Comparison of ENCODE assay signal across 22 cellular contexts in the genomic region with DNA sequence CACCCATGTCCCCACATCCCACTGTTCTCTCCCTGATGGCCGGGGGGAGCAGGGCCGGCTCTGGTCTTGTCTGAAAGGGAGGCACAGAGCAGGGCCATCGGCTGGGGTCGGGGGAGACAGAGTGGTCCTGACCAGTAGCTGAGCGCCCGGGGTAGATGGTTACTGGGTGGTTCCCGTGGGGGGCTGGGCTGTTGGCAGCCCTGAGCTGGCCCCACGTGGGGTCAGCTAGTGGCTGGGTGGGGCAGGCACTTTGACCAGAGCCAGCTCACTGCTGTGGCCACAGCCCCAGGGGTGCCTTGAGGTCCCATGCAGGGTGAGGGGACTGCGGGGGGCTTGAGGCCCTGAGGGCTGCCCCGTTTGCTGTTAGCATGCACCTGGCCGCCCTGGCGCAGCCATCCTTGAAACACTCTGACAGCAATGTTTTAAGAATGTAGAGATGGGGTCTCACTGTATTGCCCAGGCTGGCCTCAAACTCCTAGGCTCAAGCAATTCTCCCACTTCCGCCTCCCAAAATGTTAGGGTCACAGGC. TPM values are rescaled to one million over a fixed set of nuclear protein-coding genes. Genes with fewer than 3 reads are reported as not detected.
DNase-seq lines count a peak whose midpoint lies in the region; ATAC-seq and TF ChIP-seq lines count a peak whose summit lies in the region.
"Had no signal": no experiment of that assay in that cellular context is flagged by ENCODE, and none has a peak within 500 bp of the region (broad histone marks: within the 10 kb centered on the region; RNA-seq: fewer than 3 reads in every experiment).

No MANE protein-coding gene starts in this region.

- no peaks in the 10 kb centered on the region for H3K36me3 Mint-ChIP-seq in activated B cell treated with CpG ODN at 0.5 μM for 24 hours (ENCODE audit: low read depth)
- H3K36me3 Mint-ChIP-seq in CD14-positive monocyte: no peaks in the 10 kb centered on the region
- no peaks in the 10 kb centered on the region for H3K36me3 Mint-ChIP-seq in activated T-cell treated with anti-CD3 and anti-CD28 coated beads, Interleukin-2, amount 50 U/mL, for 72 hours (ENCODE audit: insufficient read depth in 2 of 2)
- H3K36me3 Mint-ChIP-seq: immature natural killer cell had no signal

- TF ChIP-seq CTCF in activated B cell treated with CpG ODN at 0.5 μM for 24 hours (IDR thresholded peaks at IDR 0.05): no peak
- TF ChIP-seq CTCF in CD14-positive monocyte (IDR thresholded peaks at IDR 0.05): no peak

- intact Hi-C loops in Right ventricle myocardium inferior (cut with DNase I): no loop called here
- intact Hi-C loops in left cardiac atrium (cut with DNase I): no loop called here
- intact Hi-C loops in activated B cell treated with CpG ODN at 0.5 μM for 24 hours (cut with micrococcal nuclease): no loop called here
- intact Hi-C loops in CD14-positive monocyte (cut with micrococcal nuclease): no loop called here

- no peaks in the 10 kb centered on the region for H3K9me3 ChIP-seq in mucosa of rectum (ENCODE audit: control insufficient read depth in 2 of 2, low read length in 2 of 2)
- H3K9me3 ChIP-seq: heart left ventricle, pancreas, stomach, vagina had no signal

- peak overlapping the region; percentile 28 to 47 for H3K4me3 ChIP-seq in mucosa of rectum (ENCODE audit: low read length in 2 of 2)
- H3K4me3 ChIP-seq: heart left ventricle, pancreas, stomach, vagina had no signal

- no peak overlapping the region for H3K27ac Mint-ChIP-seq in activated B cell treated with CpG ODN at 0.5 μM for 24 hours
- no peak overlapping the region for H3K27ac Mint-ChIP-seq in CD14-positive monocyte
- no peak overlapping the region for H3K27ac Mint-ChIP-seq in activated T-cell treated with anti-CD3 and anti-CD28 coated beads, Interleukin-2, amount 50 U/mL, for 72 hours
- H3K27ac Mint-ChIP-seq: immature natural killer cell had no signal

- CTCF ChIA-PET in activated B cell treated with CpG ODN at 0.5 μM for 24 hours (lab: Charles Lee): no interaction called here

- peak overlapping the region; percentile 26 to 52 for H3K9ac ChIP-seq in mucosa of rectum (ENCODE audit: low read depth in 1 of 2, low read length in 2 of 2)

- peaks cover 40 to 61% of the 10 kb centered on the region in 2 donors for H3K4me1 ChIP-seq in mucosa of rectum (ENCODE audit: control insufficient read depth in 2 of 2, insufficient read depth in 2 of 2, low read length in 2 of 2)
- H3K4me1 ChIP-seq: pancreas, stomach, vagina had no signal

- peak overlapping the region; percentile 87 to 91 for H3K27ac ChIP-seq in mucosa of rectum (ENCODE audit: low read depth in 2 of 2, low read length in 2 of 2)
- H3K27ac ChIP-seq: heart left ventricle, pancreas, stomach, vagina had no signal

- POLR2A ChIA-PET in activated B cell treated with CpG ODN at 0.5 μM for 24 hours (lab: Charles Lee): no interaction called here

- peak; percentile 66 for DNase-seq in Right ventricle myocardium inferior (ENCODE audit: missing footprints)
- DNase-seq in left cardiac atrium: no peak
- DNase-seq in activated B cell treated with CpG ODN at 0.5 μM for 24 hours: peak; percentile 12
- DNase-seq in stimulated activated CD4-positive, alpha-beta T cell treated with anti-CD3 and anti-CD28 coated beads, Interleukin-2, amount 100 ng/mL, for 24 hours: no peak
- no peak for DNase-seq in epidermal melanocyte (ENCODE audit: insufficient read length, low spot score)
- DNase-seq in CD14-positive monocyte (ENCODE audit: low spot score): no peak
- no peak for DNase-seq in activated T-cell treated with anti-CD3 and anti-CD28 coated beads, Interleukin-2, amount 50 U/mL, for 72 hours
- DNase-seq: activated CD4-positive, alpha-beta T cell treated with anti-CD3 and anti-CD28 coated beads for 4 hours; activated naive CD4-positive, alpha-beta T cell treated with anti-CD3 and anti-CD28 coated beads, Interleukin-2, amount 50 U/mL, for 16 hours; immature natural killer cell; KBM-7; mammary epithelial cell; MV-4-11; NCI-H1694 treated with DMSO at 0.1 percent for 48 hours; NCI-H226; stomach had no signal

- no peaks in the 10 kb centered on the region for H3K27me3 ChIP-seq in mucosa of rectum (ENCODE audit: control insufficient read depth in 2 of 2, insufficient read depth in 2 of 2, low read length in 2 of 2)
- H3K27me3 ChIP-seq: heart left ventricle, pancreas, vagina had no signal

- H3K4me1 Mint-ChIP-seq in activated B cell treated with CpG ODN at 0.5 μM for 24 hours (no peaks in the 10 kb centered on the region), CD14-positive monocyte (no peaks in the 10 kb centered on the region)
- no peaks in the 10 kb centered on the region for H3K4me1 Mint-ChIP-seq in activated T-cell treated with anti-CD3 and anti-CD28 coated beads, Interleukin-2, amount 50 U/mL, for 72 hours (ENCODE audit: low read depth)
- H3K4me1 Mint-ChIP-seq: immature natural killer cell had no signal

- H3K9me3 Mint-ChIP-seq in activated B cell treated with CpG ODN at 0.5 μM for 24 hours (no peaks in the 10 kb centered on the region), CD14-positive monocyte (no peaks in the 10 kb centered on the region)
- H3K9me3 Mint-ChIP-seq in activated T-cell treated with anti-CD3 and anti-CD28 coated beads, Interleukin-2, amount 50 U/mL, for 72 hours: no peaks in the 10 kb centered on the region

- H3K4me3 Mint-ChIP-seq in activated B cell treated with CpG ODN at 0.5 μM for 24 hours: no peak overlapping the region
- H3K4me3 Mint-ChIP-seq in CD14-positive monocyte: no peak overlapping the region
- no peak overlapping the region for H3K4me3 Mint-ChIP-seq in activated T-cell treated with anti-CD3 and anti-CD28 coated beads, Interleukin-2, amount 50 U/mL, for 72 hours
- H3K4me3 Mint-ChIP-seq: immature natural killer cell had no signal

- H3K36me3 ChIP-seq in mucosa of rectum (ENCODE audit: control insufficient read depth in 2 of 2, insufficient read depth in 2 of 2, low read length in 2 of 2): peaks cover 0 to 8% of the 10 kb centered on the region in 2 donors
- H3K36me3 ChIP-seq: heart left ventricle, pancreas, stomach, vagina had no signal

- H3K27me3 Mint-ChIP-seq in activated B cell treated with CpG ODN at 0.5 μM for 24 hours (no peaks in the 10 kb centered on the region), CD14-positive monocyte (ENCODE audit: low read depth in 3 of 3) (peaks cover 1 to 3% (median 1%) of the 10 kb centered on the region in 3 donors)
- peaks cover 5% of the 10 kb centered on the region for H3K27me3 Mint-ChIP-seq in activated T-cell treated with anti-CD3 and anti-CD28 coated beads, Interleukin-2, amount 50 U/mL, for 72 hours (ENCODE audit: low read depth)

- ATAC-seq in Right ventricle myocardium inferior (no peak), left cardiac atrium (no peak), activated B cell treated with CpG ODN at 0.5 μM for 24 hours (ENCODE audit: low read depth) (no peak)
- ATAC-seq in activated T-cell treated with anti-CD3 and anti-CD28 coated beads, Interleukin-2, amount 50 U/mL, for 72 hours (replicated peaks in 1 of 2): no peak
- ATAC-seq: heart left ventricle, Panc1, pancreas had no signal

RNA-seq across cellular contexts. Expression of a gene that starts 12.3 kb away (rescaled TPM):
- total RNA-seq in Right ventricle myocardium inferior: 0.30 TPM
- under 1 TPM; 0.16 to 0.38 TPM for total RNA-seq in left cardiac atrium
- 0.10 and 0.31 TPM in 2 replicates for total RNA-seq in activated B cell treated with CpG ODN at 0.5 μM for 24 hours
- under 1 TPM; 0.26 to 0.99 TPM for polyA plus RNA-seq in CD14-positive monocyte
- 1 to 10 TPM in 1 of 2 donors, under 1 TPM in 1; 0.37 to 1.4 TPM for total RNA-seq in activated T-cell treated with anti-CD3 and anti-CD28 coated beads, Interleukin-2, amount 50 U/mL, for 72 hours
- total RNA-seq: mammary epithelial cell, pancreas, vagina had no signal
- polyA plus RNA-seq: immature natural killer cell, mammary epithelial cell had no signal

RNA-seq across cellular contexts. Expression of a gene that starts 20.1 kb away (rescaled TPM):
- total RNA-seq in Right ventricle myocardium inferior (not detected), left cardiac atrium (under 1 TPM in 1 of 2 donors, not detected in 1; 0.44 TPM), activated B cell treated with CpG ODN at 0.5 μM for 24 hours (0.15 TPM in 1 of 2 replicates, not detected in the other)
- polyA plus RNA-seq in CD14-positive monocyte: not detected
- under 1 TPM; 0.53 to 0.82 TPM for total RNA-seq in activated T-cell treated with anti-CD3 and anti-CD28 coated beads, Interleukin-2, amount 50 U/mL, for 72 hours
- total RNA-seq: astrocyte, mammary epithelial cell, pancreas had no signal
- polyA plus RNA-seq: heart left ventricle, immature natural killer cell, mammary epithelial cell, pancreas, stomach had no signal

Comparison
In these comparisons a context has a peak if more than half of its experiments do, and no peak if none do; other contexts are left out.
1. DNase-seq: peak in Right ventricle myocardium inferior (single experiment) and activated B cell treated with CpG ODN at 0.5 μM for 24 hours (single experiment); none in left cardiac atrium (single experiment), stimulated activated CD4-positive, alpha-beta T cell treated with anti-CD3 and anti-CD28 coated beads, Interleukin-2, amount 100 ng/mL, for 24 hours (0 of 2), epidermal melanocyte (single experiment), CD14-positive monocyte (single experiment) and activated T-cell treated with anti-CD3 and anti-CD28 coated beads, Interleukin-2, amount 50 U/mL, for 72 hours (0 of 2).